8 cellular contexts compared by ENCODE assay signal in genomic region chrX:40735318-40736169, GRCh38. TPM values are rescaled to one million over a fixed set of nuclear protein-coding genes. Genes with fewer than 3 reads are reported as not detected.
DNase-seq lines count a peak whose midpoint lies in the region; ATAC-seq and TF ChIP-seq lines count a peak whose summit lies in the region.

Gene MED14, minus strand, starts transcription at chrX:40735542. Its CDS starts 130 bp downstream, at chrX:40735412.

- peak; percentile 85 for ATAC-seq in GM18499 (IDR thresholded peaks at IDR 0.05; ENCODE audit: insufficient read depth, unreplicated experiment)
- peak; percentile 85 for ATAC-seq in HG02943 (IDR thresholded peaks at IDR 0.05; ENCODE audit: low read depth, unreplicated experiment)

- peak in 1 of 2 donors; percentile 53 for TF ChIP-seq POLR2A in vagina (IDR thresholded peaks at IDR 0.05)

- H3K4me1 ChIP-seq in right atrium auricular region, result peaks cover 0 to 12% of the 10 kb centered on the region in 2 donors
- H3K4me1 ChIP-seq in vagina, result peaks cover 25% of the 10 kb centered on the region

- intact Hi-C loops in vagina (cut with DNase I), result no loop called here

- no peaks in the 10 kb centered on the region for H3K36me3 ChIP-seq in right atrium auricular region
- no peaks in the 10 kb centered on the region for H3K36me3 ChIP-seq in vagina

- H3K9me3 ChIP-seq in right atrium auricular region (no peaks in the 10 kb centered on the region), vagina (no peaks in the 10 kb centered on the region)

- DNase-seq in NCI-H187 (lab: John Stamatoyannopoulos, UW), result peak; percentile 63 to 70
- peak; percentile 73 to 99 (median 87) for DNase-seq in T-helper 2 cell
- peak; percentile 14 to 89 (median 79) for DNase-seq in anterior cingulate cortex (lab: John Stamatoyannopoulos, UW)
- DNase-seq in right atrium auricular region (ENCODE audit: low spot score), result peak; percentile 85
- peak; percentile 86 for DNase-seq in putamen (ENCODE audit: low spot score)
- DNase-seq in vagina (ENCODE audit: extremely low spot score in 2 of 2), result no peak

- H3K4me3 ChIP-seq in right atrium auricular region, result peak within 1 kb of the TSS; percentile 75 to 80
- H3K4me3 ChIP-seq in vagina, result peak within 1 kb of the TSS; percentile 58 to 80

- H3K27me3 ChIP-seq in right atrium auricular region (no peaks in the 10 kb centered on the region), vagina (no peaks in the 10 kb centered on the region)

- H3K27ac ChIP-seq in right atrium auricular region (peak within 1 kb of the TSS; percentile 92 to 96), vagina (peak within 1 kb of the TSS; percentile 91)

- TF ChIP-seq CTCF in right atrium auricular region (IDR thresholded peaks at IDR 0.05), result peak; percentile 53 to 60
- TF ChIP-seq CTCF in vagina (IDR thresholded peaks at IDR 0.05), result peak in 2 of 3 experiments; percentile 14 to 58

RNA-seq across cellular contexts. Expression of gene MED14, which starts in this region (rescaled TPM):
- 10 to 100 TPM; 16.1 to 22.1 TPM for total RNA-seq in right atrium auricular region
- 36.3 TPM for total RNA-seq in vagina

Comparison
In these comparisons a context has a peak if more than half of its experiments do, and no peak if none do; other contexts are left out.
1. DNase-seq: peak in NCI-H187 (2 of 2), T-helper 2 cell (5 of 5), anterior cingulate cortex (58 of 58), right atrium auricular region (single experiment) and putamen (single experiment); none in vagina (0 of 2).